Comparison of ENCODE assay signal across 8 cellular contexts in genomic region chr2:218896501-218897393, GRCh38. TPM values are rescaled to one million over a fixed set of nuclear protein-coding genes. Genes with fewer than 3 reads are reported as not detected.
DNase-seq lines count a peak whose midpoint lies in the region; ATAC-seq, FAIRE-seq and TF ChIP-seq lines count a peak whose summit lies in the region.

No MANE protein-coding gene starts in this region.

- peak; percentile 73 for DNase-seq in Jurkat, Clone E6-1 (ENCODE audit: low read depth, low spot score)
- DNase-seq in T1000 (lab: John Stamatoyannopoulos, UW) (peak; percentile 48), bronchial epithelial cell (ENCODE audit: low read depth) (peak; percentile 49), neuronal stem cell (ENCODE audit: low spot score) (no peak), aorta (no peak), sigmoid colon (no peak)

- H3K4me3 ChIP-seq in Jurkat, Clone E6-1 (ENCODE audit: low read length): peak overlapping the region; percentile 42
- peak overlapping the region; percentile 8 for H3K4me3 ChIP-seq in bronchial epithelial cell (ENCODE audit: low read depth, low read length)
- no peak overlapping the region for H3K4me3 ChIP-seq in neuronal stem cell (ENCODE audit: low read length in 2 of 2)
- H3K4me3 ChIP-seq in aorta (ENCODE audit: low read length in 2 of 2): no peak overlapping the region
- no peak overlapping the region for H3K4me3 ChIP-seq in sigmoid colon

- no peak overlapping the region for H2BK15ac ChIP-seq in neuronal stem cell (ENCODE audit: low read length)

- peak; percentile 32 for TF ChIP-seq POLR2A in GM10847 (IDR thresholded peaks at IDR 0.05; ENCODE audit: extremely low read depth, insufficient read length)
- no peak for TF ChIP-seq POLR2A in sigmoid colon (IDR thresholded peaks at IDR 0.05)

- H3K27me3 ChIP-seq in bronchial epithelial cell (ENCODE audit: control insufficient read depth, insufficient read depth, low read length) (peaks cover 2% of the 10 kb centered on the region), neuronal stem cell (ENCODE audit: control insufficient read depth in 3 of 3, insufficient read depth in 3 of 3, low read depth in 1 of 3, low read length in 3 of 3) (peaks cover 48 to 91% (median 82%) of the 10 kb centered on the region in 3 experiments), aorta (ENCODE audit: control insufficient read depth in 1 of 2, insufficient read depth in 2 of 2, low read length in 1 of 2) (no peaks in the 10 kb centered on the region), sigmoid colon (peaks cover 42 to 99% (median 81%) of the 10 kb centered on the region in 3 donors)

- no CpG with 5 or more reads among the region's 40 CpGs for WGBS in neuronal stem cell (ENCODE audit: extremely low coverage in 2 of 2, insufficient read length in 2 of 2, insufficient replicate concordance in 1 of 2), 2 donors
- WGBS in aorta, 2 donors: 3 to 6% methylated on average over 39 to 40 of the region's 40 CpGs
- WGBS in sigmoid colon, 2 donors: 2% methylated on average over 40 of the region's 40 CpGs

- no peak overlapping the region for H4K8ac ChIP-seq in neuronal stem cell (ENCODE audit: low read depth, low read length)

- no peak overlapping the region for H3K23ac ChIP-seq in neuronal stem cell (ENCODE audit: low read depth, low read length, poor library complexity)

- H3K36me3 ChIP-seq in bronchial epithelial cell (ENCODE audit: control insufficient read depth, insufficient read depth, low read length): no peaks in the 10 kb centered on the region
- no peaks in the 10 kb centered on the region for H3K36me3 ChIP-seq in neuronal stem cell (replicated peaks in 1 of 2; ENCODE audit: control insufficient read depth in 2 of 2, insufficient read depth in 2 of 2, low read length in 2 of 2)
- no peaks in the 10 kb centered on the region for H3K36me3 ChIP-seq in aorta (ENCODE audit: control insufficient read depth in 1 of 2, insufficient read depth in 2 of 2, low read length in 1 of 2)
- no peaks in the 10 kb centered on the region for H3K36me3 ChIP-seq in sigmoid colon

- H2BK12ac ChIP-seq in neuronal stem cell (ENCODE audit: low read length): no peak overlapping the region

- H3K79me1 ChIP-seq in neuronal stem cell (ENCODE audit: low read depth, low read length): no peaks in the 10 kb centered on the region

- peak overlapping the region; percentile 47 for H2AFZ ChIP-seq in neuronal stem cell (ENCODE audit: low read length)

- peak overlapping the region; percentile 23 for H3K4me2 ChIP-seq in neuronal stem cell (ENCODE audit: insufficient read depth, low read length, poor library complexity, severe bottlenecking)

- TF ChIP-seq CTCF in bronchial epithelial cell (IDR thresholded peaks at IDR 0.05; ENCODE audit: insufficient read depth, low read length, severe bottlenecking) (no peak), sigmoid colon (IDR thresholded peaks at IDR 0.05) (no peak)

- no peak overlapping the region for H3K14ac ChIP-seq in neuronal stem cell (ENCODE audit: low read length)

- H3K4ac ChIP-seq in neuronal stem cell (ENCODE audit: low read length): no peak overlapping the region

- no peak overlapping the region for H3K9ac ChIP-seq in neuronal stem cell (ENCODE audit: low read depth, low read length, poor library complexity)

- H2BK5ac ChIP-seq in neuronal stem cell (ENCODE audit: low read length): no peak overlapping the region

- no peak overlapping the region for H2AK5ac ChIP-seq in neuronal stem cell (ENCODE audit: low read depth, low read length)

- no peak for TF ChIP-seq EP300 in sigmoid colon (IDR thresholded peaks at IDR 0.05)

- no peak overlapping the region for H4K91ac ChIP-seq in neuronal stem cell (ENCODE audit: low read depth, low read length, poor library complexity)

- H3K4me1 ChIP-seq in neuronal stem cell (ENCODE audit: control insufficient read depth in 2 of 2, insufficient read depth in 1 of 2, low read depth in 1 of 2, low read length in 2 of 2): peaks cover 2 to 13% of the 10 kb centered on the region in 2 donors
- no peaks in the 10 kb centered on the region for H3K4me1 ChIP-seq in aorta (ENCODE audit: control insufficient read depth in 1 of 2, insufficient read depth in 2 of 2, low read length in 2 of 2)
- H3K4me1 ChIP-seq in sigmoid colon: peaks cover 0 to 37% (median 33%) of the 10 kb centered on the region in 4 donors

- H3K9me3 ChIP-seq in neuronal stem cell (replicated peaks in 1 of 2; ENCODE audit: control insufficient read depth in 2 of 2, insufficient read depth in 1 of 2, low read depth in 1 of 2, low read length in 2 of 2) (peaks cover 7 to 11% of the 10 kb centered on the region in 2 donors), aorta (ENCODE audit: control insufficient read depth, low read length) (no peaks in the 10 kb centered on the region), sigmoid colon (no peaks in the 10 kb centered on the region)

- intact Hi-C loops in aorta (cut with DNase I) (no loop called here), sigmoid colon (cut with DNase I) (no loop called here)

- peak overlapping the region; percentile 33 for H3K18ac ChIP-seq in neuronal stem cell (ENCODE audit: low read length)

- H2BK120ac ChIP-seq in neuronal stem cell (ENCODE audit: low read depth, low read length): no peak overlapping the region

- H3K27ac ChIP-seq in neuronal stem cell (replicated peaks; ENCODE audit: low read length) (no peak overlapping the region), aorta (ENCODE audit: low read depth in 1 of 2, low read length in 2 of 2) (no peak overlapping the region), sigmoid colon (no peak overlapping the region)

- peak; percentile 56 for ATAC-seq in GM21576 (IDR thresholded peaks at IDR 0.05; ENCODE audit: unreplicated experiment)
- no peak for ATAC-seq in aorta (ENCODE audit: low FRiP score)

- no peak for FAIRE-seq in bronchial epithelial cell (lab: Jason Lieb, UNC)

RNA-seq across cellular contexts. Expression of gene WNT10A, which starts 16.1 kb away (rescaled TPM):
- polyA plus RNA-seq in Jurkat, Clone E6-1 (2012; ENCODE audit: insufficient read depth, insufficient read length): 0.92 TPM
- total RNA-seq in bronchial epithelial cell: 2.3 and 2.4 TPM in 2 replicates
- not detected for polyA plus RNA-seq in neuronal stem cell (2013, experiment 1 of 2)
- not detected for polyA plus RNA-seq in neuronal stem cell (2013, experiment 2 of 2)
- total RNA-seq in aorta: not detected
- polyA plus RNA-seq in aorta: not detected
- not detected for total RNA-seq in sigmoid colon
- under 1 TPM in 1 of 3 donors, not detected in 2; 0.38 TPM for polyA plus RNA-seq in sigmoid colon

RNA-seq across cellular contexts. Expression of gene WNT6, which starts 37.1 kb away (rescaled TPM):
- not detected for polyA plus RNA-seq in Jurkat, Clone E6-1 (2012; ENCODE audit: insufficient read depth, insufficient read length)
- total RNA-seq in bronchial epithelial cell: not detected in 2 replicates
- polyA plus RNA-seq in neuronal stem cell (2013, experiment 1 of 2): not detected
- 0.03 TPM for polyA plus RNA-seq in neuronal stem cell (2013, experiment 2 of 2)
- total RNA-seq in aorta: 1 to 10 TPM in 1 of 2 donors, under 1 TPM in 1; 0.88 to 2.1 TPM
- polyA plus RNA-seq in aorta: not detected
- total RNA-seq in sigmoid colon: 1 to 10 TPM; 2.6 to 3.9 (median 3.1) TPM
- polyA plus RNA-seq in sigmoid colon: 1 to 10 TPM in 1 of 3 donors, not detected in 2; 1.5 TPM

Comparison
In these comparisons a context has a peak if more than half of its experiments do, and no peak if none do; other contexts are left out.
1. DNase-seq: peak in Jurkat, Clone E6-1 (single experiment), T1000 (single experiment) and bronchial epithelial cell (single experiment); none in neuronal stem cell (single experiment), aorta (0 of 2) and sigmoid colon (single experiment).
2. H3K4me3 ChIP-seq: peak in Jurkat, Clone E6-1 (single experiment) and bronchial epithelial cell (single experiment); none in neuronal stem cell (0 of 2), aorta (0 of 2) and sigmoid colon (0 of 4).